ENCODE assay signal across 23 cellular contexts in the genomic region with DNA sequence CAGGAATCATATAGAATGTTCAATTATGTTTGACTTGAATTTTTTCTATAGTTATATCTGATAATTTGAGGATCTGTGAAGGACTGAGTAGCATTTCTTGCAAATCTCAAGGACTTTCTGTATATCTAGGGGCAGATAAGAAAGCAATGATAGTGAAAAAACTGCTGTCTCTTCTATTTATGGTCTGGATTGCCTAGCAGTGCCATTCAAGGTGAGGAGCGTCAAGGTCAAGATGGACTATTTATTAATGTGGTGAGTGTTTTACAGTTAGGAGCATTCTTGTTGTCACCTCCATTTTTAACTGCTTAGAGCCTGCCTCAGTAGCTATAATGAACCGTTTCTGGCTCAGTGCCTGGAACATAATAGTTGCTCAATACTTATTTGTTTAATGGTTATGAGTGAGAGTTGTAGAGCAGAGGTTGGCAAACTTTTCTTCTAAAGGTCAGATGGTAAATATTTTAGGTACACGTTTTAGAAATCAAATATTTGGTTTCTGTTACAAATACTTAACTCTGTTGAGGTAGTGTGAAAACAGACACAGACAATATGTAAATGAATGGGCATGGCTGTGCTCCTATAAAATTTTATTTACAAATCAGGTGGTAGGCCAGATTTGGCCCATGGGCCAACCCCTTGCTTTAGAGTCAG.
"Had no signal": no experiment of that assay in that cellular context is flagged by ENCODE, and none has a peak within 500 bp of the region (broad histone marks: within the 10 kb centered on the region; RNA-seq: fewer than 3 reads in every experiment).

No MANE protein-coding gene starts in this region.

- H3K9me3 ChIP-seq: pancreas, prostate gland, sigmoid colon, spleen, suprapubic skin, thoracic aorta, tibial artery, upper lobe of right lung had no signal

- FAIRE-seq: pancreas, small intestine, urothelium cell line had no signal

- H3K4me3 ChIP-seq: lung, pancreas, prostate gland, sigmoid colon, spleen, suprapubic skin, thoracic aorta, tibial artery, upper lobe of right lung had no signal

- H3K27me3 ChIP-seq: pancreas, sigmoid colon, spleen, suprapubic skin, tibial artery, upper lobe of right lung had no signal

- H3K4me1 ChIP-seq: pancreas, prostate gland, sigmoid colon, spleen, suprapubic skin, tibial artery, upper lobe of right lung had no signal

- H3K36me3 ChIP-seq: pancreas, prostate gland, sigmoid colon, spleen, suprapubic skin, thoracic aorta, tibial artery, upper lobe of right lung had no signal

- DNase-seq: islet precursor cell; mesendoderm; naive thymus-derived CD4-positive, alpha-beta T cell; nucleus accumbens; pancreas; posterior cingulate gyrus; retina; right cardiac atrium; sigmoid colon; small intestine; spleen; stimulated activated CD4-positive, alpha-beta T cell treated with anti-CD3 and anti-CD28 coated beads, Interleukin-4, amount 100 ng/mL, for 24 hours; stimulated activated naive CD4-positive, alpha-beta T cell; tibial artery; trophoblast cell; upper lobe of right lung had no signal

- H3K27ac ChIP-seq: pancreas, prostate gland, sigmoid colon, spleen, suprapubic skin, thoracic aorta, tibial artery, upper lobe of right lung had no signal

- ATAC-seq: naive thymus-derived CD4-positive, alpha-beta T cell; natural killer cell treated with Interleukin-12 subunit alpha and Interleukin-12 subunit beta and Interleukin-15 and Interleukin-18, amount 100 ng/mL, for 72 hours; pancreas; right cardiac atrium; stimulated activated effector memory CD8-positive, alpha-beta T cell treated with anti-CD3 and anti-CD28 coated beads, Interleukin-12 subunit alpha, Interleukin-12 subunit beta, amount 100 ng/mL, for 72 hours; upper lobe of right lung had no signal
